1 cellular context compared by ENCODE assay signal in genomic region chr6:110816677-110817076, GRCh38.
TF ChIP-seq lines count a peak whose summit lies in the region.

No MANE protein-coding gene starts in this region.

TF ChIP-seq in K562, 482 proteins besides CTCF, POLR2A, EP300 and RAD21:
- TF ChIP-seq ZNF239 (CRISPR knock-in tag; IDR thresholded peaks at IDR 0.05) (no peak), RBM34 (IDR thresholded peaks at IDR 0.05; ENCODE audit: borderline replicate concordance, insufficient read depth, low read length) (no peak), U2AF1 (optimal IDR thresholded peaks at IDR 0.05; ENCODE audit: low read depth, low read length) (no peak), MGA (IDR thresholded peaks at IDR 0.05) (no peak), CTCFL (IDR thresholded peaks at IDR 0.05; ENCODE audit: borderline replicate concordance, insufficient read depth, low read depth, low read length, poor library complexity, severe bottlenecking) (no peak), PTBP1 (IDR thresholded peaks at IDR 0.05; ENCODE audit: low read depth, low read length) (no peak), ARID1B (IDR thresholded peaks at IDR 0.05) (no peak), RFX7 (CRISPR knock-in tag; IDR thresholded peaks at IDR 0.05) (no peak), SOX6 (IDR thresholded peaks at IDR 0.05) (no peak), ATF6 (CRISPR knock-in tag; IDR thresholded peaks at IDR 0.05) (no peak), CSDE1 (IDR thresholded peaks at IDR 0.05) (no peak), ZNF75A (CRISPR knock-in tag; IDR thresholded peaks at IDR 0.05) (no peak), KHSRP (IDR thresholded peaks at IDR 0.05) (no peak), SPI1 (IDR thresholded peaks at IDR 0.05; ENCODE audit: borderline replicate concordance, low read depth, low read length) (no peak), POLR2AphosphoS5 (IDR thresholded peaks at IDR 0.05; ENCODE audit: control insufficient read depth, insufficient read depth, low read depth, low read length) (no peak), PKNOX1 (IDR thresholded peaks at IDR 0.05) (no peak), ZNF584 (CRISPR knock-in tag; IDR thresholded peaks at IDR 0.05; ENCODE audit: low read depth) (no peak), SNIP1 (IDR thresholded peaks at IDR 0.05; ENCODE audit: low read depth) (no peak)
